In the genomic region with DNA sequence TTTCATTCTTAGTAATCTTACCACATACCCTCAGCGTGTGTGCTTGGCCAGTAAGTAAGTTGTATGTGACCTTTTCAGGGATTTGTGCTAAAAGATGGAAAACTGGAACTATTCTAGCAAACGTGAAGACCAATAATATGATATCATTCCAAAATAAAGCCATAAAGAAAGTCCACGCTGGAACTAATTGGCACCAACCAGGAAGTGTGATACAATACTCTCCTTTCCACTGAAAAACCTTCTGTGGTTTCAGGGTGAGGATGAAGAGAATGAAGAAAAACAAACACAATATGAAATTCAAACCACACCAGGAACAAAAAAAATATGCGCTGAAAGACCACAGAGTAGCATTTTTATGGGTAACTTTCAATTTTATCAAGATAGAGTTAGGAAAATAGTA, we compare ENCODE assay signal across 19 cellular contexts.
A peak's percentile ranks its signal among the peaks of the same experiment; 100 is the strongest.
DNase-seq lines count a peak whose midpoint lies in the region; TF ChIP-seq lines count a peak whose summit lies in the region.
"Had no signal": no experiment of that assay in that cellular context is flagged by ENCODE, and none has a peak within 500 bp of the region (broad histone marks: within the 10 kb centered on the region; RNA-seq: fewer than 3 reads in every experiment).

No MANE protein-coding gene starts in this region.

- no peaks in the 10 kb centered on the region for H3K9me3 ChIP-seq in prostate gland
- H3K9me3 ChIP-seq: gastrocnemius medialis, uterus had no signal

- H3K27me3 ChIP-seq in prostate gland (replicated peaks; ENCODE audit: insufficient read depth), result no peaks in the 10 kb centered on the region
- H3K27me3 ChIP-seq: gastrocnemius medialis, uterus had no signal

- DNase-seq in A172 (ENCODE audit: low spot score), result peak; percentile 18
- peak; percentile 35 for DNase-seq in HT1080 (ENCODE audit: low read depth)
- DNase-seq in astrocyte of the cerebellum (ENCODE audit: low read depth), result peak; percentile 90
- peak; percentile 58 for DNase-seq in fibroblast of the aortic adventitia (ENCODE audit: low read depth)
- no peak for DNase-seq in HEK293T (ENCODE audit: extremely low spot score)
- no peak for DNase-seq in superior temporal gyrus (ENCODE audit: extremely low spot score)
- no peak for DNase-seq in prostate gland (ENCODE audit: low spot score)
- DNase-seq in caudate nucleus (lab: John Stamatoyannopoulos, UW), result no peak
- DNase-seq: activated CD4-positive, alpha-beta T cell treated with anti-CD3 and anti-CD28 coated beads, Interleukin-2, amount 10 ng/mL, durations not matched to agents 24 days and 14 days; activated naive CD4-positive, alpha-beta T cell treated with anti-CD3 and anti-CD28 coated beads for 36 hours; activated T-cell treated with anti-CD3 and anti-CD28 coated beads for 4 hours; CD4-positive, alpha-beta T cell; effector memory CD8-positive, alpha-beta T cell; gastrocnemius medialis; left ventricle myocardium superior; naive thymus-derived CD4-positive, alpha-beta T cell; NCI-H510A; stimulated activated naive CD8-positive, alpha-beta T cell treated with anti-CD3 and anti-CD28 coated beads, Interleukin-15, Interleukin-2, amounts not matched to agents 100 U/mL and 50 U/mL, for 24 hours; uterus had no signal

- WGBS in prostate gland, result 16% methylated on average over 4 of the region's 4 CpGs

- intact Hi-C loops in prostate gland (cut with DNase I), result no loop called here

- POLR2A ChIA-PET in HEK293T (lab: Yijun Ruan, JAX), result no interaction called here

- CTCF ChIA-PET in HEK293T (lab: Yijun Ruan, JAX), result no interaction called here

- no peaks in the 10 kb centered on the region for H3K4me1 ChIP-seq in prostate gland (replicated peaks)
- H3K4me1 ChIP-seq: gastrocnemius medialis, uterus had no signal

- no peak overlapping the region for H3K4me3 ChIP-seq in astrocyte of the cerebellum (ENCODE audit: low read depth, low read length)
- no peak overlapping the region for H3K4me3 ChIP-seq in fibroblast of the aortic adventitia (ENCODE audit: low read depth, low read length)
- H3K4me3 ChIP-seq in prostate gland, result no peak overlapping the region
- H3K4me3 ChIP-seq: gastrocnemius medialis, uterus had no signal

- in situ Hi-C loops in astrocyte of the cerebellum (cut with HindIII; ENCODE audit: low sequenced_read_pairs), result loop anchor here (5.0 kb wide), 1 partner anchor 38 kb away; no protein-coding TSS in a partner anchor

- H3K27ac ChIP-seq in prostate gland (no peak overlapping the region), caudate nucleus (ENCODE audit: low read depth, low read length) (no peak overlapping the region)
- H3K27ac ChIP-seq: gastrocnemius medialis, uterus had no signal

- H3K36me3 ChIP-seq in prostate gland, result no peaks in the 10 kb centered on the region
- H3K36me3 ChIP-seq: gastrocnemius medialis, uterus had no signal

- TF ChIP-seq POLR2A in prostate gland (IDR thresholded peaks at IDR 0.05), result no peak

- TF ChIP-seq CTCF in astrocyte of the cerebellum (IDR thresholded peaks at IDR 0.05; ENCODE audit: low read depth, low read length, missing control alignments), result no peak
- no peak for TF ChIP-seq CTCF in fibroblast of the aortic adventitia (IDR thresholded peaks at IDR 0.05; ENCODE audit: insufficient read depth, low read length)
- TF ChIP-seq CTCF in prostate gland (IDR thresholded peaks at IDR 0.05), result no peak

TF ChIP-seq in HEK293T, 16 proteins besides CTCF, POLR2A, EP300 and RAD21:
- TF ChIP-seq SUZ12 (IDR thresholded peaks at IDR 0.05) (no peak), SP1 (IDR thresholded peaks at IDR 0.05) (no peak), BHLHE40 (IDR thresholded peaks at IDR 0.05; ENCODE audit: borderline replicate concordance) (no peak), FOXK2 (IDR thresholded peaks at IDR 0.05) (no peak), ARNT (IDR thresholded peaks at IDR 0.05) (no peak), TARDBP (IDR thresholded peaks at IDR 0.05) (no peak), ZNF384 (IDR thresholded peaks at IDR 0.05) (no peak), FOXA1 (IDR thresholded peaks at IDR 0.05) (no peak), FOXM1 (IDR thresholded peaks at IDR 0.05; ENCODE audit: borderline replicate concordance) (no peak), HDGF (IDR thresholded peaks at IDR 0.05; ENCODE audit: borderline replicate concordance) (no peak)
- TF ChIP-seq, protein P1, sequence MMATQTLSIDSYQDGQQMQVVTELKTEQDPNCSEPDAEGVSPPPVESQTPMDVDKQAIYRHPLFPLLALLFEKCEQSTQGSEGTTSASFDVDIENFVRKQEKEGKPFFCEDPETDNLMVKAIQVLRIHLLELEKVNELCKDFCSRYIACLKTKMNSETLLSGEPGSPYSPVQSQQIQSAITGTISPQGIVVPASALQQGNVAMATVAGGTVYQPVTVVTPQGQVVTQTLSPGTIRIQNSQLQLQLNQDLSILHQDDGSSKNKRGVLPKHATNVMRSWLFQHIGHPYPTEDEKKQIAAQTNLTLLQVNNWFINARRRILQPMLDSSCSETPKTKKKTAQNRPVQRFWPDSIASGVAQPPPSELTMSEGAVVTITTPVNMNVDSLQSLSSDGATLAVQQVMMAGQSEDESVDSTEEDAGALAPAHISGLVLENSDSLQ (IDR thresholded peaks at IDR 0.05), result no peak

Comparison
In these comparisons a context has a peak if more than half of its experiments do, and no peak if none do; other contexts are left out.
1. DNase-seq: peak in A172 (single experiment), HT1080 (single experiment), astrocyte of the cerebellum (single experiment) and fibroblast of the aortic adventitia (single experiment); none in HEK293T (single experiment), superior temporal gyrus (single experiment), prostate gland (single experiment) and caudate nucleus (0 of 61).